1 cellular context compared by ENCODE assay signal in the genomic region with DNA sequence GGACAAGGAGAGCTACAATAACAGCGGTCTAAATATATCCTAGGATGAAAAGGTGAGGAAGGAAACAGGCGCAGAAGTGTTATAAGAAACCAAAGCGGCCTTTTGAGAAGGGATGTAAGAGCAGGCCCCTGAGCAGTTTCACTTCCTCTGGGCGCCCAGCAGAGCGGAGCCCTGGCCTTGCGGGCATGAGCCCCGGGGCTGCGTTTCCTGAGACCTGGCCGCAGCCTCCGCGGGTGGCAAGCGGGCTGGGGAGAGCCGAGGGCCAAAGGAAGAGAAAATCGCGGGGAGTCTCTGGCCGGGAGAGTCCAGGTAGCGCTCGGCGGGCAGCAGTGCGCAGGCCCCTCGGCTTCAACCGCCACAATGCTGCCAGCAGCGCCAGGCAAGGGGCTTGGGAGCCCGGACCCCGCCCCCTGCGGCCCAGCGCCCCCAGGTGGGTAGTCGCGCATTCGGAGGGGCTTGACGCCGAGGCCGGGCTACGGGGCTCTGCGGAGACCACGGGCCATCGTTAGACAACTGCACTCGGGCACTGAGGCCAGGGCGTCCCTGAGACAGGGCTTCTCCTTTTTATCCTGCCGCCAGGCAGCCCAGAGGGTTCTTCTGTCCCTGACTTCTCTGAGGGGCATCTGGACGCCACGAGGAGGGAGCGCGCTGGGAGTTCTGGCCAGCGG.
TF ChIP-seq lines count a peak whose summit lies in the region.

Gene BANK1, plus strand, starts transcription at position 210 of the 668 bp plus-strand sequence. Its CDS starts 151 bp downstream, at position 361.

TF ChIP-seq in GM12878, 131 proteins besides CTCF, POLR2A, EP300 and RAD21 (continued from another document and continues in another):
- TF ChIP-seq, protein P1, sequence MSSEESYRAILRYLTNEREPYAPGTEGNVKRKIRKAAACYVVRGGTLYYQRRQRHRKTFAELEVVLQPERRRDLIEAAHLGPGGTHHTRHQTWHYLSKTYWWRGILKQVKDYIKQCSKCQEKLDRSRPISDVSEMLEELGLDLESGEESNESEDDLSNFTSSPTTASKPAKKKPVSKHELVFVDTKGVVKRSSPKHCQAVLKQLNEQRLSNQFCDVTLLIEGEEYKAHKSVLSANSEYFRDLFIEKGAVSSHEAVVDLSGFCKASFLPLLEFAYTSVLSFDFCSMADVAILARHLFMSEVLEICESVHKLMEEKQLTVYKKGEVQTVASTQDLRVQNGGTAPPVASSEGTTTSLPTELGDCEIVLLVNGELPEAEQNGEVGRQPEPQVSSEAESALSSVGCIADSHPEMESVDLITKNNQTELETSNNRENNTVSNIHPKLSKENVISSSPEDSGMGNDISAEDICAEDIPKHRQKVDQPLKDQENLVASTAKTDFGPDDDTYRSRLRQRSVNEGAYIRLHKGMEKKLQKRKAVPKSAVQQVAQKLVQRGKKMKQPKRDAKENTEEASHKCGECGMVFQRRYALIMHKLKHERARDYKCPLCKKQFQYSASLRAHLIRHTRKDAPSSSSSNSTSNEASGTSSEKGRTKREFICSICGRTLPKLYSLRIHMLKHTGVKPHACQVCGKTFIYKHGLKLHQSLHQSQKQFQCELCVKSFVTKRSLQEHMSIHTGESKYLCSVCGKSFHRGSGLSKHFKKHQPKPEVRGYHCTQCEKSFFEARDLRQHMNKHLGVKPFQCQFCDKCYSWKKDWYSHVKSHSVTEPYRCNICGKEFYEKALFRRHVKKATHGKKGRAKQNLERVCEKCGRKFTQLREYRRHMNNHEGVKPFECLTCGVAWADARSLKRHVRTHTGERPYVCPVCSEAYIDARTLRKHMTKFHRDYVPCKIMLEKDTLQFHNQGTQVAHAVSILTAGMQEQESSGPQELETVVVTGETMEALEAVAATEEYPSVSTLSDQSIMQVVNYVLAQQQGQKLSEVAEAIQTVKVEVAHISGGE (CRISPR knock-in tag; IDR thresholded peaks at IDR 0.05) = no peak
- TF ChIP-seq SMAD1 (IDR thresholded peaks at IDR 0.05; ENCODE audit: low read depth, partially characterized antibody) = no peak
- TF ChIP-seq ZBTB4 (CRISPR knock-in tag; IDR thresholded peaks at IDR 0.05) = no peak
- no peak for TF ChIP-seq ZNF24 (IDR thresholded peaks at IDR 0.05)
- TF ChIP-seq MXI1 (IDR thresholded peaks at IDR 0.05; ENCODE audit: low read depth, low read length) = no peak
- TF ChIP-seq, protein P2, sequence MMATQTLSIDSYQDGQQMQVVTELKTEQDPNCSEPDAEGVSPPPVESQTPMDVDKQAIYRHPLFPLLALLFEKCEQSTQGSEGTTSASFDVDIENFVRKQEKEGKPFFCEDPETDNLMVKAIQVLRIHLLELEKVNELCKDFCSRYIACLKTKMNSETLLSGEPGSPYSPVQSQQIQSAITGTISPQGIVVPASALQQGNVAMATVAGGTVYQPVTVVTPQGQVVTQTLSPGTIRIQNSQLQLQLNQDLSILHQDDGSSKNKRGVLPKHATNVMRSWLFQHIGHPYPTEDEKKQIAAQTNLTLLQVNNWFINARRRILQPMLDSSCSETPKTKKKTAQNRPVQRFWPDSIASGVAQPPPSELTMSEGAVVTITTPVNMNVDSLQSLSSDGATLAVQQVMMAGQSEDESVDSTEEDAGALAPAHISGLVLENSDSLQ (IDR thresholded peaks at IDR 0.05) = no peak
- TF ChIP-seq NR2C2 (IDR thresholded peaks at IDR 0.05; ENCODE audit: borderline replicate concordance, control insufficient read depth, insufficient read length, low read depth) = no peak
- no peak for TF ChIP-seq MYC (IDR thresholded peaks at IDR 0.05; ENCODE audit: insufficient read depth, insufficient read length, insufficient replicate concordance, low read length, severe bottlenecking)
- TF ChIP-seq, protein P3, sequence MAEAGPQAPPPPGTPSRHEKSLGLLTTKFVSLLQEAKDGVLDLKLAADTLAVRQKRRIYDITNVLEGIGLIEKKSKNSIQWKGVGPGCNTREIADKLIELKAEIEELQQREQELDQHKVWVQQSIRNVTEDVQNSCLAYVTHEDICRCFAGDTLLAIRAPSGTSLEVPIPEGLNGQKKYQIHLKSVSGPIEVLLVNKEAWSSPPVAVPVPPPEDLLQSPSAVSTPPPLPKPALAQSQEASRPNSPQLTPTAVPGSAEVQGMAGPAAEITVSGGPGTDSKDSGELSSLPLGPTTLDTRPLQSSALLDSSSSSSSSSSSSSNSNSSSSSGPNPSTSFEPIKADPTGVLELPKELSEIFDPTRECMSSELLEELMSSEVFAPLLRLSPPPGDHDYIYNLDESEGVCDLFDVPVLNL (IDR thresholded peaks at IDR 0.05; ENCODE audit: low read depth, low read length) = no peak
- 0 out of 4 replicates have a peak, but pooled peaks of 1 of the 2 experiments have one; percentile 18 for TF ChIP-seq SRF (IDR thresholded peaks at IDR 0.05; ENCODE audit: low read depth in 2 of 2, low read length in 2 of 2)
- TF ChIP-seq IKZF2 (IDR thresholded peaks at IDR 0.05) = peak; percentile 96 to 98
- peak; percentile 19; the same call in 1 of the 2 replicates for TF ChIP-seq SMC3 (IDR thresholded peaks at IDR 0.05; ENCODE audit: borderline replicate concordance, low read length)
- no peak for TF ChIP-seq ASH2L (IDR thresholded peaks at IDR 0.05; ENCODE audit: borderline replicate concordance, low read depth)
- TF ChIP-seq CHD2 (IDR thresholded peaks at IDR 0.05; ENCODE audit: borderline replicate concordance, low read depth, low read length) = no peak; the same call in 1 of the 2 replicates
- TF ChIP-seq ZBTB40 (IDR thresholded peaks at IDR 0.05; ENCODE audit: borderline replicate concordance) = no peak
- TF ChIP-seq PAX5 (IDR thresholded peaks at IDR 0.05; ENCODE audit: borderline replicate concordance, low read depth, low read length) = peak; percentile 100
- TF ChIP-seq RELA (IDR thresholded peaks at IDR 0.05; ENCODE audit: borderline replicate concordance, partially characterized antibody) = no peak
- peak; percentile 87 for TF ChIP-seq NR2F1 (conservative IDR thresholded peaks at IDR 0.05)
- peak; percentile 46; the same call in 1 of the 2 replicates for TF ChIP-seq MAX (IDR thresholded peaks at IDR 0.05; ENCODE audit: low read depth, low read length)
- no peak for TF ChIP-seq SREBF1 (IDR thresholded peaks at IDR 0.05; ENCODE audit: low read length)
- TF ChIP-seq, protein P4, sequence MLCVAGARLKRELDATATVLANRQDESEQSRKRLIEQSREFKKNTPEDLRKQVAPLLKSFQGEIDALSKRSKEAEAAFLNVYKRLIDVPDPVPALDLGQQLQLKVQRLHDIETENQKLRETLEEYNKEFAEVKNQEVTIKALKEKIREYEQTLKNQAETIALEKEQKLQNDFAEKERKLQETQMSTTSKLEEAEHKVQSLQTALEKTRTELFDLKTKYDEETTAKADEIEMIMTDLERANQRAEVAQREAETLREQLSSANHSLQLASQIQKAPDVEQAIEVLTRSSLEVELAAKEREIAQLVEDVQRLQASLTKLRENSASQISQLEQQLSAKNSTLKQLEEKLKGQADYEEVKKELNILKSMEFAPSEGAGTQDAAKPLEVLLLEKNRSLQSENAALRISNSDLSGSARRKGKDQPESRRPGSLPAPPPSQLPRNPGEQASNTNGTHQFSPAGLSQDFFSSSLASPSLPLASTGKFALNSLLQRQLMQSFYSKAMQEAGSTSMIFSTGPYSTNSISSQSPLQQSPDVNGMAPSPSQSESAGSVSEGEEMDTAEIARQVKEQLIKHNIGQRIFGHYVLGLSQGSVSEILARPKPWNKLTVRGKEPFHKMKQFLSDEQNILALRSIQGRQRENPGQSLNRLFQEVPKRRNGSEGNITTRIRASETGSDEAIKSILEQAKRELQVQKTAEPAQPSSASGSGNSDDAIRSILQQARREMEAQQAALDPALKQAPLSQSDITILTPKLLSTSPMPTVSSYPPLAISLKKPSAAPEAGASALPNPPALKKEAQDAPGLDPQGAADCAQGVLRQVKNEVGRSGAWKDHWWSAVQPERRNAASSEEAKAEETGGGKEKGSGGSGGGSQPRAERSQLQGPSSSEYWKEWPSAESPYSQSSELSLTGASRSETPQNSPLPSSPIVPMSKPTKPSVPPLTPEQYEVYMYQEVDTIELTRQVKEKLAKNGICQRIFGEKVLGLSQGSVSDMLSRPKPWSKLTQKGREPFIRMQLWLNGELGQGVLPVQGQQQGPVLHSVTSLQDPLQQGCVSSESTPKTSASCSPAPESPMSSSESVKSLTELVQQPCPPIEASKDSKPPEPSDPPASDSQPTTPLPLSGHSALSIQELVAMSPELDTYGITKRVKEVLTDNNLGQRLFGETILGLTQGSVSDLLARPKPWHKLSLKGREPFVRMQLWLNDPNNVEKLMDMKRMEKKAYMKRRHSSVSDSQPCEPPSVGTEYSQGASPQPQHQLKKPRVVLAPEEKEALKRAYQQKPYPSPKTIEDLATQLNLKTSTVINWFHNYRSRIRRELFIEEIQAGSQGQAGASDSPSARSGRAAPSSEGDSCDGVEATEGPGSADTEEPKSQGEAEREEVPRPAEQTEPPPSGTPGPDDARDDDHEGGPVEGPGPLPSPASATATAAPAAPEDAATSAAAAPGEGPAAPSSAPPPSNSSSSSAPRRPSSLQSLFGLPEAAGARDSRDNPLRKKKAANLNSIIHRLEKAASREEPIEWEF (IDR thresholded peaks at IDR 0.05; ENCODE audit: insufficient replicate concordance, low read depth, low read length) = no peak
- peak; percentile 75; the same call in 1 of the 2 replicates for TF ChIP-seq TCF3 (IDR thresholded peaks at IDR 0.05; ENCODE audit: borderline replicate concordance, insufficient read depth, low read depth, low read length)
- no peak for TF ChIP-seq SUPT20H (IDR thresholded peaks at IDR 0.05; ENCODE audit: borderline replicate concordance, control insufficient read depth, low read depth, low read length)
- 0 out of 2 replicates have a peak, but pooled peaks have one; percentile 12 for TF ChIP-seq YY1 (IDR thresholded peaks at IDR 0.05; ENCODE audit: low read depth, low read length)
- TF ChIP-seq ZNF622 (IDR thresholded peaks at IDR 0.05) = no peak
- TF ChIP-seq, protein P5, sequence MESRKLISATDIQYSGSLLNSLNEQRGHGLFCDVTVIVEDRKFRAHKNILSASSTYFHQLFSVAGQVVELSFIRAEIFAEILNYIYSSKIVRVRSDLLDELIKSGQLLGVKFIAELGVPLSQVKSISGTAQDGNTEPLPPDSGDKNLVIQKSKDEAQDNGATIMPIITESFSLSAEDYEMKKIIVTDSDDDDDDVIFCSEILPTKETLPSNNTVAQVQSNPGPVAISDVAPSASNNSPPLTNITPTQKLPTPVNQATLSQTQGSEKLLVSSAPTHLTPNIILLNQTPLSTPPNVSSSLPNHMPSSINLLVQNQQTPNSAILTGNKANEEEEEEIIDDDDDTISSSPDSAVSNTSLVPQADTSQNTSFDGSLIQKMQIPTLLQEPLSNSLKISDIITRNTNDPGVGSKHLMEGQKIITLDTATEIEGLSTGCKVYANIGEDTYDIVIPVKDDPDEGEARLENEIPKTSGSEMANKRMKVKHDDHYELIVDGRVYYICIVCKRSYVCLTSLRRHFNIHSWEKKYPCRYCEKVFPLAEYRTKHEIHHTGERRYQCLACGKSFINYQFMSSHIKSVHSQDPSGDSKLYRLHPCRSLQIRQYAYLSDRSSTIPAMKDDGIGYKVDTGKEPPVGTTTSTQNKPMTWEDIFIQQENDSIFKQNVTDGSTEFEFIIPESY (IDR thresholded peaks at IDR 0.05) = no peak
- TF ChIP-seq, protein P6, sequence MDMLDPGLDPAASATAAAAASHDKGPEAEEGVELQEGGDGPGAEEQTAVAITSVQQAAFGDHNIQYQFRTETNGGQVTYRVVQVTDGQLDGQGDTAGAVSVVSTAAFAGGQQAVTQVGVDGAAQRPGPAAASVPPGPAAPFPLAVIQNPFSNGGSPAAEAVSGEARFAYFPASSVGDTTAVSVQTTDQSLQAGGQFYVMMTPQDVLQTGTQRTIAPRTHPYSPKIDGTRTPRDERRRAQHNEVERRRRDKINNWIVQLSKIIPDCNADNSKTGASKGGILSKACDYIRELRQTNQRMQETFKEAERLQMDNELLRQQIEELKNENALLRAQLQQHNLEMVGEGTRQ (IDR thresholded peaks at IDR 0.05; ENCODE audit: borderline replicate concordance, low read depth, low read length) = no peak
- no peak for TF ChIP-seq KLF5 (IDR thresholded peaks at IDR 0.05; ENCODE audit: partially characterized antibody)
